ENCODE assay signal across 11 cellular contexts in the genomic region with DNA sequence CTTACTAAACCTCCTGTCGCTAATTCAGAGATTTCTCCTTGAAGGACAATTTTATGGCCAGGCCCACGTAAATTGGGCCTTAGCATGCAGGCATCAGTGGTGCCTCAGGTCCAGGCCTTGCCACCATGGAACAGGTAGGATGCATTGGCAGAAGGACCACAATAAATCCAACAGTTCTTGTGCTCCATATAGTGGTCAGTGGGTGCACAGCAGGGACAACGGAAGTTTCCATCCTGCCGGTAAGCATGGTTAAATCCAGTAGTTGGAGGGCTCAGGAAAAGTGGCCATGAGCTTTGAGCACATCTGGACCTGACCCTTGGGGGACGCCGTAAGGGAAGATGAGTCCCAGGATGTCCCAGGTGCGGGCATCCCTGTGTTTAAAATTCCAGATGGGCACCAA. TPM values are rescaled to one million over a fixed set of nuclear protein-coding genes. Genes with fewer than 3 reads are reported as not detected.
"Had no signal": no experiment of that assay in that cellular context is flagged by ENCODE, and none has a peak within 500 bp of the region (broad histone marks: within the 10 kb centered on the region; RNA-seq: fewer than 3 reads in every experiment).

No MANE protein-coding gene starts in this region.

RNA-seq across cellular contexts. Expression of a gene that starts 11.7 kb away (rescaled TPM):
- total RNA-seq: activated B cell treated with CpG ODN at 0.5 μM for 24 hours; activated CD4-positive, alpha-beta memory T cell treated with anti-CD3 and anti-CD28 coated beads, Interleukin-2, amount 10 ng/mL, durations not matched to agents 7 days and 5 days; activated CD4-positive, alpha-beta T cell treated with anti-CD3 and anti-CD28 coated beads, Interleukin-2, amount 10 ng/mL, durations not matched to agents 7 days and 5 days; activated CD8-positive, alpha-beta memory T cell treated with anti-CD3 and anti-CD28 coated beads, Interleukin-2, amount 10 ng/mL, durations not matched to agents 7 days and 5 days; activated CD8-positive, alpha-beta T cell treated with anti-CD3 and anti-CD28 coated beads, Interleukin-2, amount 10 ng/mL, durations not matched to agents 7 days and 5 days; activated naive CD8-positive, alpha-beta T cell treated with anti-CD3 and anti-CD28 coated beads, Interleukin-2, amount 10 ng/mL, durations not matched to agents 7 days and 5 days; activated T-helper 2 cell treated with anti-CD3 and anti-CD28 coated beads, Interferon-gamma antibody, Interleukin-2, Interleukin-4, amounts not matched to agents 10 μg/mL and 5 μg/mL and 100 μg/mL, durations not matched to agents 14 hours and 24 hours and 36 hours; ascending aorta; cardiac septum; cerebellum had no signal
- polyA plus RNA-seq: adipose tissue had no signal

RNA-seq across cellular contexts. Expression of a gene that starts 54.1 kb away (rescaled TPM):
- total RNA-seq: activated B cell treated with CpG ODN at 0.5 μM for 24 hours; activated CD4-positive, alpha-beta memory T cell treated with anti-CD3 and anti-CD28 coated beads, Interleukin-2, amount 10 ng/mL, durations not matched to agents 7 days and 5 days; activated CD4-positive, alpha-beta T cell treated with anti-CD3 and anti-CD28 coated beads, Interleukin-2, amount 10 ng/mL, durations not matched to agents 7 days and 5 days; activated CD8-positive, alpha-beta memory T cell treated with anti-CD3 and anti-CD28 coated beads, Interleukin-2, amount 10 ng/mL, durations not matched to agents 7 days and 5 days; activated CD8-positive, alpha-beta T cell treated with anti-CD3 and anti-CD28 coated beads, Interleukin-2, amount 10 ng/mL, durations not matched to agents 7 days and 5 days; activated naive CD8-positive, alpha-beta T cell treated with anti-CD3 and anti-CD28 coated beads, Interleukin-2, amount 10 ng/mL, durations not matched to agents 7 days and 5 days; activated T-helper 2 cell treated with anti-CD3 and anti-CD28 coated beads, Interferon-gamma antibody, Interleukin-2, Interleukin-4, amounts not matched to agents 10 μg/mL and 5 μg/mL and 100 μg/mL, durations not matched to agents 14 hours and 24 hours and 36 hours; ascending aorta; cardiac septum; cerebellum had no signal
- polyA plus RNA-seq: adipose tissue had no signal
